Comparison of ENCODE assay signal across 23 cellular contexts in genomic region chr4:82737354-82737753, GRCh38.
"Had no signal": no experiment of that assay in that cellular context is flagged by ENCODE, and none has a peak within 500 bp of the region (broad histone marks: within the 10 kb centered on the region; RNA-seq: fewer than 3 reads in every experiment).

No MANE protein-coding gene starts in this region.

- H3K27ac Mint-ChIP-seq: dendritic cell treated with granulocyte-macrophage colony-stimulating factor and Interleukin-4, amounts not matched to agents 40 ng/mL and 50 ng/mL, for 4 days; effector memory CD8-positive, alpha-beta T cell; endodermal cell; naive thymus-derived CD4-positive, alpha-beta T cell had no signal

- H3K4me3 Mint-ChIP-seq: dendritic cell treated with granulocyte-macrophage colony-stimulating factor and Interleukin-4, amounts not matched to agents 40 ng/mL and 50 ng/mL, for 4 days; effector memory CD8-positive, alpha-beta T cell; endodermal cell; naive thymus-derived CD4-positive, alpha-beta T cell had no signal

- H3K27me3 Mint-ChIP-seq: dendritic cell treated with granulocyte-macrophage colony-stimulating factor and Interleukin-4, amounts not matched to agents 40 ng/mL and 50 ng/mL, for 4 days; effector memory CD8-positive, alpha-beta T cell had no signal

- H3K9me3 Mint-ChIP-seq: dendritic cell treated with granulocyte-macrophage colony-stimulating factor and Interleukin-4, amounts not matched to agents 40 ng/mL and 50 ng/mL, for 4 days; effector memory CD8-positive, alpha-beta T cell; endodermal cell; naive thymus-derived CD4-positive, alpha-beta T cell had no signal

- ATAC-seq: effector memory CD8-positive, alpha-beta T cell; esophagus mucosa; gastrocnemius medialis; heart right ventricle; left cardiac atrium; left lung; left ventricle myocardium superior; lower lobe of right lung; naive thymus-derived CD4-positive, alpha-beta T cell had no signal

- DNase-seq: colonic mucosa; cortex of kidney; effector CD8-positive, alpha-beta T cell; effector memory CD8-positive, alpha-beta T cell; endodermal cell; erythroblast; esophagus squamous epithelium; foreskin fibroblast; foreskin melanocyte; gastrocnemius medialis; glutamatergic neuron; head of caudate nucleus; heart right ventricle; hippocampal formation; left cardiac atrium; left lung; left ventricle myocardium superior; lower lobe of right lung; mesenchymal stem cell; midbrain; naive thymus-derived CD4-positive, alpha-beta T cell had no signal

- H3K9me3 ChIP-seq: colonic mucosa, esophagus squamous epithelium, gastrocnemius medialis, heart right ventricle, left lung, lower lobe of right lung had no signal
